In genomic region chr17:80025140-80025539, GRCh38 we compare ENCODE assay signal across 15 cellular contexts. TPM values are rescaled to one million over a fixed set of nuclear protein-coding genes. Genes with fewer than 3 reads are reported as not detected.
A peak's percentile ranks its signal among the peaks of the same experiment; 100 is the strongest.
DNase-seq lines count a peak whose midpoint lies in the region; ATAC-seq and TF ChIP-seq lines count a peak whose summit lies in the region.
"Had no signal": no experiment of that assay in that cellular context is flagged by ENCODE, and none has a peak within 500 bp of the region (broad histone marks: within the 10 kb centered on the region; RNA-seq: fewer than 3 reads in every experiment).

No MANE protein-coding gene starts in this region.

- ATAC-seq in GM21423 (IDR thresholded peaks at IDR 0.05; ENCODE audit: unreplicated experiment), result no peak

- no peak overlapping the region for H3K27ac Mint-ChIP-seq in mesothelial cell of epicardium
- H3K27ac Mint-ChIP-seq: activated CD8-positive, alpha-beta T cell treated with anti-CD3 and anti-CD28 coated beads, Interleukin-2, amount 10 ng/mL, durations not matched to agents 7 days and 5 days; activated naive CD4-positive, alpha-beta T cell treated with anti-CD3 and anti-CD28 coated beads, Interleukin-2, amount 10 ng/mL, durations not matched to agents 7 days and 5 days; type B pancreatic cell had no signal

- peaks cover 3% of the 10 kb centered on the region for H3K36me3 Mint-ChIP-seq in mesothelial cell of epicardium
- H3K36me3 Mint-ChIP-seq: activated naive CD4-positive, alpha-beta T cell treated with anti-CD3 and anti-CD28 coated beads, Interleukin-2, amount 10 ng/mL, durations not matched to agents 7 days and 5 days had no signal

- no peak overlapping the region for H3K4me3 Mint-ChIP-seq in mesothelial cell of epicardium
- H3K4me3 Mint-ChIP-seq: activated CD8-positive, alpha-beta T cell treated with anti-CD3 and anti-CD28 coated beads, Interleukin-2, amount 10 ng/mL, durations not matched to agents 7 days and 5 days; activated naive CD4-positive, alpha-beta T cell treated with anti-CD3 and anti-CD28 coated beads, Interleukin-2, amount 10 ng/mL, durations not matched to agents 7 days and 5 days; central memory CD8-positive, alpha-beta T cell; type B pancreatic cell had no signal

- H3K4me3 ChIP-seq in foreskin fibroblast (ENCODE audit: low read depth in 1 of 2, low read length in 2 of 2), result no peak overlapping the region
- H3K4me3 ChIP-seq: skin epidermis had no signal

- TF ChIP-seq CTCF in foreskin fibroblast (IDR thresholded peaks at IDR 0.05; ENCODE audit: low read depth, low read length), result no peak
- no peak for TF ChIP-seq CTCF in mesothelial cell of epicardium (IDR thresholded peaks at IDR 0.05; ENCODE audit: unreplicated experiment)

- H3K27me3 Mint-ChIP-seq in mesothelial cell of epicardium (ENCODE audit: low read depth), result no peaks in the 10 kb centered on the region
- H3K27me3 Mint-ChIP-seq: central memory CD8-positive, alpha-beta T cell; type B pancreatic cell had no signal

- peaks cover 3% of the 10 kb centered on the region for H3K4me1 Mint-ChIP-seq in mesothelial cell of epicardium
- H3K4me1 Mint-ChIP-seq: activated naive CD4-positive, alpha-beta T cell treated with anti-CD3 and anti-CD28 coated beads, Interleukin-2, amount 10 ng/mL, durations not matched to agents 7 days and 5 days; central memory CD8-positive, alpha-beta T cell had no signal

- H3K9me3 Mint-ChIP-seq in mesothelial cell of epicardium, result peaks cover 5% of the 10 kb centered on the region
- H3K9me3 Mint-ChIP-seq: activated naive CD4-positive, alpha-beta T cell treated with anti-CD3 and anti-CD28 coated beads, Interleukin-2, amount 10 ng/mL, durations not matched to agents 7 days and 5 days; central memory CD8-positive, alpha-beta T cell; nephron had no signal

- peak; percentile 64 for DNase-seq in DMS153 (lab: John Stamatoyannopoulos, UW)
- no peak for DNase-seq in DMS153 treated with DMSO at 0.1 percent for 48 hours (lab: John Stamatoyannopoulos, UW; ENCODE audit: unreplicated experiment)
- DNase-seq in NCI-H524 (lab: John Stamatoyannopoulos, UW), result peak; percentile 99 to 100
- peak; percentile 10 to 35 for DNase-seq in foreskin fibroblast
- DNase-seq in retina, result peak; percentile 47
- no peak for DNase-seq in stimulated activated naive CD4-positive, alpha-beta T cell treated with Interleukin-2 at 50 U/mL for 16 hours (lab: John Stamatoyannopoulos, UW)
- no peak for DNase-seq in mesothelial cell of epicardium (ENCODE audit: low spot score in 2 of 2, unreplicated experiment in 2 of 2)
- DNase-seq: activated CD8-positive, alpha-beta T cell treated with anti-CD3 and anti-CD28 coated beads, Interleukin-2, amount 10 ng/mL, durations not matched to agents 7 days and 5 days; activated naive CD4-positive, alpha-beta T cell treated with anti-CD3 and anti-CD28 coated beads, Interleukin-2, amount 10 ng/mL, durations not matched to agents 7 days and 5 days; T-helper 2 cell had no signal

RNA-seq across cellular contexts. Expression of gene TBC1D16, which starts 10.5 kb away (rescaled TPM):
- 69.8 to 76.0 TPM (median 73.2 TPM) in 3 replicates for total RNA-seq in mesothelial cell of epicardium

RNA-seq across cellular contexts. Expression of gene CCDC40, which starts 11.3 kb away (rescaled TPM):
- total RNA-seq in mesothelial cell of epicardium, result 20.6 to 25.9 TPM (median 23.5 TPM) in 3 replicates
- total RNA-seq: activated CD8-positive, alpha-beta T cell treated with anti-CD3 and anti-CD28 coated beads, Interleukin-2, amount 10 ng/mL, durations not matched to agents 7 days and 5 days had no signal

Comparison
In these comparisons a context has a peak if more than half of its experiments do, and no peak if none do; other contexts are left out.
1. DNase-seq: peak in DMS153 (single experiment), NCI-H524 (2 of 2), foreskin fibroblast (2 of 2) and retina (single experiment); none in DMS153 treated with DMSO at 0.1 percent for 48 hours (single experiment), stimulated activated naive CD4-positive, alpha-beta T cell treated with Interleukin-2 at 50 U/mL for 16 hours (single experiment) and mesothelial cell of epicardium (0 of 2).